Comparison of ENCODE assay signal across 9 cellular contexts in genomic region chr20:38152175-38153010, GRCh38. TPM values are rescaled to one million over a fixed set of nuclear protein-coding genes. Genes with fewer than 3 reads are reported as not detected.
DNase-seq lines count a peak whose midpoint lies in the region; ATAC-seq and TF ChIP-seq lines count a peak whose summit lies in the region.
"Had no signal": no experiment of that assay in that cellular context is flagged by ENCODE, and none has a peak within 500 bp of the region (broad histone marks: within the 10 kb centered on the region; RNA-seq: fewer than 3 reads in every experiment).

No MANE protein-coding gene starts in this region.

- H3K27me3 ChIP-seq in esophagus (ENCODE audit: control insufficient read depth in 1 of 2, insufficient read depth in 2 of 2, low read length in 2 of 2), result no peaks in the 10 kb centered on the region
- H3K27me3 ChIP-seq in smooth muscle cell (ENCODE audit: low read depth), result no peaks in the 10 kb centered on the region
- H3K27me3 ChIP-seq in H7 (ENCODE audit: control insufficient read depth, insufficient read depth, low read length), result no peaks in the 10 kb centered on the region

- H3K4me3 ChIP-seq in esophagus (ENCODE audit: low read depth in 1 of 2, low read length in 2 of 2) (no peak overlapping the region), smooth muscle cell (no peak overlapping the region), H7 (ENCODE audit: insufficient read depth, low read depth, low read length) (no peak overlapping the region)
- H3K4me3 ChIP-seq: SK-N-MC had no signal

- H3K36me3 ChIP-seq in esophagus (ENCODE audit: control insufficient read depth in 2 of 2, insufficient read depth in 2 of 2, low read length in 1 of 2), result no peaks in the 10 kb centered on the region
- H3K36me3 ChIP-seq in smooth muscle cell (ENCODE audit: low read depth), result no peaks in the 10 kb centered on the region
- H3K36me3 ChIP-seq in H7 (replicated peaks; ENCODE audit: control insufficient read depth, insufficient read depth, low read length), result no peaks in the 10 kb centered on the region

- H3K27me3 Mint-ChIP-seq in natural killer cell treated with Interleukin-12 subunit alpha and Interleukin-12 subunit beta and Interleukin-15 and Interleukin-18, amount 100 ng/mL, for 72 hours, result peaks cover 0 to 8% of the 10 kb centered on the region in 2 donors

- no peak for TF ChIP-seq POLR2A in GM18505 (IDR thresholded peaks at IDR 0.05; ENCODE audit: borderline replicate concordance, extremely low read depth, insufficient read depth, insufficient read length)

- H3K27ac ChIP-seq in esophagus (ENCODE audit: low read depth in 2 of 2, low read length in 1 of 2) (peak overlapping the region; percentile 63 to 65), smooth muscle cell (ENCODE audit: low read depth) (no peak overlapping the region)
- H3K27ac ChIP-seq: SK-N-MC had no signal

- H3F3A ChIP-seq in smooth muscle cell (ENCODE audit: low read depth), result no peaks in the 10 kb centered on the region

- no peak overlapping the region for H3K9ac ChIP-seq in smooth muscle cell (ENCODE audit: low read depth)

- H3K36me3 Mint-ChIP-seq in natural killer cell treated with Interleukin-12 subunit alpha and Interleukin-12 subunit beta and Interleukin-15 and Interleukin-18, amount 100 ng/mL, for 72 hours, result no peaks in the 10 kb centered on the region

- H3K27ac Mint-ChIP-seq in natural killer cell treated with Interleukin-12 subunit alpha and Interleukin-12 subunit beta and Interleukin-15 and Interleukin-18, amount 100 ng/mL, for 72 hours, result peak overlapping the region; percentile 88 to 96

- H3K79me2 ChIP-seq in smooth muscle cell (ENCODE audit: low read depth), result no peaks in the 10 kb centered on the region

- ATAC-seq in GM18505 (IDR thresholded peaks at IDR 0.05; ENCODE audit: unreplicated experiment) (peak; percentile 68), HG03108 (IDR thresholded peaks at IDR 0.05; ENCODE audit: unreplicated experiment) (peak; percentile 56), GM19324 (IDR thresholded peaks at IDR 0.05; ENCODE audit: low FRiP score, unreplicated experiment) (no peak)
- peak; percentile 93 to 94 for ATAC-seq in natural killer cell treated with Interleukin-12 subunit alpha and Interleukin-12 subunit beta and Interleukin-15 and Interleukin-18, amount 100 ng/mL, for 72 hours

- H3K4me1 ChIP-seq in esophagus (ENCODE audit: control insufficient read depth in 2 of 2, insufficient read depth in 2 of 2, low read length in 1 of 2), result no peaks in the 10 kb centered on the region
- H3K4me1 ChIP-seq in smooth muscle cell (ENCODE audit: low read depth), result no peaks in the 10 kb centered on the region

- 16 to 39% methylated on average over 23 of the region's 23 CpGs for WGBS in esophagus, 2 donors
- WGBS in smooth muscle cell (ENCODE audit: low lambda C conversion rate), result 80% methylated on average over 23 of the region's 23 CpGs

- H3K9me3 ChIP-seq in esophagus (ENCODE audit: control insufficient read depth in 2 of 2, insufficient read depth in 1 of 2, low read depth in 1 of 2, low read length in 1 of 2) (no peaks in the 10 kb centered on the region), smooth muscle cell (replicated peaks; ENCODE audit: low read depth) (no peaks in the 10 kb centered on the region)

- H3K4me1 Mint-ChIP-seq in natural killer cell treated with Interleukin-12 subunit alpha and Interleukin-12 subunit beta and Interleukin-15 and Interleukin-18, amount 100 ng/mL, for 72 hours (ENCODE audit: low read depth in 2 of 2), result peaks cover 25 to 34% of the 10 kb centered on the region in 2 donors

- H3K4me3 Mint-ChIP-seq in natural killer cell treated with Interleukin-12 subunit alpha and Interleukin-12 subunit beta and Interleukin-15 and Interleukin-18, amount 100 ng/mL, for 72 hours, result peak overlapping the region; percentile 85

- DNase-seq in SW480 (ENCODE audit: low spot score) (peak; percentile 82), smooth muscle cell (lab: John Stamatoyannopoulos, UW; ENCODE audit: unreplicated experiment) (no peak), H7 (no peak)
- peak; percentile 89 for DNase-seq in natural killer cell treated with Interleukin-12 subunit alpha and Interleukin-12 subunit beta and Interleukin-15 and Interleukin-18, amount 100 ng/mL, for 72 hours (ENCODE audit: low spot score)

- no peaks in the 10 kb centered on the region for H4K20me1 ChIP-seq in smooth muscle cell (ENCODE audit: low read depth)

- H3K9me3 Mint-ChIP-seq in natural killer cell treated with Interleukin-12 subunit alpha and Interleukin-12 subunit beta and Interleukin-15 and Interleukin-18, amount 100 ng/mL, for 72 hours, result no peaks in the 10 kb centered on the region

- no peak overlapping the region for H2AFZ ChIP-seq in smooth muscle cell (ENCODE audit: low read depth)

- TF ChIP-seq CTCF in smooth muscle cell (IDR thresholded peaks at IDR 0.05; ENCODE audit: borderline replicate concordance, insufficient read depth, poor library complexity, severe bottlenecking), result no peak

- H3K4me2 ChIP-seq in smooth muscle cell, result no peak overlapping the region

RNA-seq across cellular contexts. Expression of gene TGM2, which starts 12.7 kb away (rescaled TPM):
- polyA plus RNA-seq in esophagus (1 to 10 TPM; 5.1 to 8.6 TPM), smooth muscle cell (41.7 and 85.6 TPM in 2 replicates)
- 1 to 10 TPM in 1 of 2 donors, under 1 TPM in 1; 0.81 to 2.4 TPM for total RNA-seq in natural killer cell treated with Interleukin-12 subunit alpha and Interleukin-12 subunit beta and Interleukin-15 and Interleukin-18, amount 100 ng/mL, for 72 hours
- total RNA-seq in smooth muscle cell, result 53.6 and 72.0 TPM in 2 replicates
- 0.83 and 1.1 TPM in 2 replicates for total RNA-seq in H7 (2014; rRNA removed; shearing (Covaris generic))

Comparison
In these comparisons a context has a peak if more than half of its experiments do, and no peak if none do; other contexts are left out.
1. DNase-seq: peak in SW480 (single experiment) and natural killer cell treated with Interleukin-12 subunit alpha and Interleukin-12 subunit beta and Interleukin-15 and Interleukin-18, amount 100 ng/mL, for 72 hours (single experiment); none in smooth muscle cell (single experiment) and H7 (single experiment).
2. RNA of gene TGM2, which starts 12.7 kb away (total RNA-seq): 53.6 to 72.0 TPM in smooth muscle cell; 0.81 to 2.4 TPM in natural killer cell treated with Interleukin-12 subunit alpha and Interleukin-12 subunit beta and Interleukin-15 and Interleukin-18, amount 100 ng/mL, for 72 hours and 0.83 to 1.1 TPM in H7; every median in the first group is over 10 times any median in the second.